In the genomic region with DNA sequence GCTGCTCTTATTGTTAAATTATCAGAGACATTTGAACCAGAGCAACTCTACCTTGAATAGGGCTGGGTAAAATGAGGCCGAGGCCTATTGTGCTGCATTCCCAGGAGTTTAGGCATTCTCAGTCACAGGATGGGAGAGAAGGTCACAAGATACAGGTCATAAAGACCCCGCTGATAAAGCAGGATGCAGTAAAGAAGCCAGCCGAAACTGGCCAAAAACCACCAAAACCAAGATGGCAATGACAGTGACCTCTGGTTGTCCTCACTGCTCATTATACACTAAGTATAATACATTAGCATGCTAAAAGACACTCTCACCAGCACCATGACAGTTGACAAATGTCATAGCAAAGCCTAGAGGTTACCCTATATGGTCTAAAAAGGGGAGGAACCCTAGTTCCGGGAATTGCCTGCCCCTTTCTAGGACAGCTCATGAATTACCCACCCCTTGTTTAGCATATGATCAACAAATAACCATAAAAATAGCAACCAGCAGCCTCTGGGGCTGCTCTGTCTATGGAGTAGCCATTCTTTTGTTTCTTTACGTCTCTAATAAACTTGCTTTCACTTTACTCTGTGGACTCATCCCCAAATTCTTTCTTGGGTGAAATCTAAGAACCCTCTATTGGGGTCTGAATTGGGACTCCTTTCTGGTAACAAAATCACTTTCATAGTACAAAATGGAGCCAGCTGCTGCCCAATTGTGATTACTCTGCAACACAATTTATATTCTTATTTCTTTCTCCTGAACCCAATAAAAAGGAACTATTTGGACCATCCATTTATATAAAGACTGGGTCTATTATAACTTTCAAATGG, we compare ENCODE assay signal across 24 cellular contexts.
"Had no signal": no experiment of that assay in that cellular context is flagged by ENCODE, and none has a peak within 500 bp of the region (broad histone marks: within the 10 kb centered on the region; RNA-seq: fewer than 3 reads in every experiment).

No MANE protein-coding gene starts in this region.

- ATAC-seq: activated CD4-positive, alpha-beta T cell treated with anti-CD3 and anti-CD28 coated beads for 36 hours; activated T-cell treated with anti-CD3 and anti-CD28 coated beads, Interleukin-2, amount 50 U/mL, for 4 hours; left colon; pancreas; stimulated activated naive CD8-positive, alpha-beta T cell treated with anti-CD3 and anti-CD28 coated beads, Interleukin-15, Interleukin-2, amounts not matched to agents 100 U/mL and 50 U/mL, for 24 hours had no signal

- H3K9me2 ChIP-seq: SK-N-SH had no signal

- H3K9ac ChIP-seq: SK-N-SH had no signal

- H3K27me3 ChIP-seq: ascending aorta, esophagus muscularis mucosa, pancreas, suprapubic skin, transverse colon, vagina had no signal

- H3K36me3 ChIP-seq: pancreas, transverse colon had no signal

- H3K4me2 ChIP-seq: SK-N-SH had no signal

- H3K4me1 ChIP-seq: ascending aorta, transverse colon had no signal

- H3K4me1 Mint-ChIP-seq: activated CD4-positive, alpha-beta T cell treated with anti-CD3 and anti-CD28 coated beads for 36 hours; naive B cell had no signal

- H3K27ac Mint-ChIP-seq: activated CD4-positive, alpha-beta T cell treated with anti-CD3 and anti-CD28 coated beads for 36 hours; T-helper 2 cell treated with Interferon-gamma antibody and Interleukin-4, amounts not matched to agents 5 μg/mL and 100 μg/mL, for 36 hours had no signal

- H3K4me3 Mint-ChIP-seq: activated CD4-positive, alpha-beta T cell treated with anti-CD3 and anti-CD28 coated beads for 36 hours; activated T-cell treated with anti-CD3 and anti-CD28 coated beads, Interleukin-2, amount 50 U/mL, for 4 hours; naive B cell; T-helper 2 cell treated with Interferon-gamma antibody and Interleukin-4, amounts not matched to agents 5 μg/mL and 100 μg/mL, for 36 hours had no signal

- DNase-seq: activated CD4-positive, alpha-beta T cell treated with anti-CD3 and anti-CD28 coated beads for 36 hours; activated CD8-positive, alpha-beta memory T cell treated with anti-CD3 and anti-CD28 coated beads, Interleukin-2, amount 50 U/mL, for 4 hours; activated effector memory CD4-positive, alpha-beta T cell treated with anti-CD3 and anti-CD28 coated beads, Interleukin-2, amount 50 U/mL, for 16 hours; activated naive CD4-positive, alpha-beta T cell treated with anti-CD3 and anti-CD28 coated beads, Interleukin-2, amount 50 U/mL, for 16 hours; activated T-cell treated with anti-CD3 and anti-CD28 coated beads, Interleukin-2, amount 50 U/mL, for 4 hours; cerebellar nuclear complex; cortex of kidney; effector CD4-positive, alpha-beta T cell; left colon; mucosa of descending colon; naive B cell; pancreas; SK-N-SH; stimulated activated naive CD8-positive, alpha-beta T cell treated with anti-CD3 and anti-CD28 coated beads, Interleukin-15, Interleukin-2, amounts not matched to agents 100 U/mL and 50 U/mL, for 24 hours; transverse colon had no signal

- H3K36me3 Mint-ChIP-seq: naive B cell had no signal

- H3K27me3 Mint-ChIP-seq: activated CD4-positive, alpha-beta T cell treated with anti-CD3 and anti-CD28 coated beads for 36 hours; naive B cell had no signal

- H3K4me3 ChIP-seq: ascending aorta, esophagus muscularis mucosa, lung, mucosa of descending colon, pancreas, suprapubic skin, transverse colon, vagina had no signal

- H3K9me3 Mint-ChIP-seq: activated T-cell treated with anti-CD3 and anti-CD28 coated beads, Interleukin-2, amount 50 U/mL, for 4 hours; naive B cell; T-helper 2 cell treated with Interferon-gamma antibody and Interleukin-4, amounts not matched to agents 5 μg/mL and 100 μg/mL, for 36 hours had no signal

- H3K9me3 ChIP-seq: ascending aorta, esophagus muscularis mucosa, mucosa of descending colon, pancreas, SK-N-SH, suprapubic skin, transverse colon, vagina had no signal

- FAIRE-seq: endothelial cell of umbilical vein, islet of Langerhans, pancreas, TTC549 had no signal

- H3K27ac ChIP-seq: ascending aorta, pancreas, suprapubic skin, transverse colon, vagina had no signal
